In the genomic region with DNA sequence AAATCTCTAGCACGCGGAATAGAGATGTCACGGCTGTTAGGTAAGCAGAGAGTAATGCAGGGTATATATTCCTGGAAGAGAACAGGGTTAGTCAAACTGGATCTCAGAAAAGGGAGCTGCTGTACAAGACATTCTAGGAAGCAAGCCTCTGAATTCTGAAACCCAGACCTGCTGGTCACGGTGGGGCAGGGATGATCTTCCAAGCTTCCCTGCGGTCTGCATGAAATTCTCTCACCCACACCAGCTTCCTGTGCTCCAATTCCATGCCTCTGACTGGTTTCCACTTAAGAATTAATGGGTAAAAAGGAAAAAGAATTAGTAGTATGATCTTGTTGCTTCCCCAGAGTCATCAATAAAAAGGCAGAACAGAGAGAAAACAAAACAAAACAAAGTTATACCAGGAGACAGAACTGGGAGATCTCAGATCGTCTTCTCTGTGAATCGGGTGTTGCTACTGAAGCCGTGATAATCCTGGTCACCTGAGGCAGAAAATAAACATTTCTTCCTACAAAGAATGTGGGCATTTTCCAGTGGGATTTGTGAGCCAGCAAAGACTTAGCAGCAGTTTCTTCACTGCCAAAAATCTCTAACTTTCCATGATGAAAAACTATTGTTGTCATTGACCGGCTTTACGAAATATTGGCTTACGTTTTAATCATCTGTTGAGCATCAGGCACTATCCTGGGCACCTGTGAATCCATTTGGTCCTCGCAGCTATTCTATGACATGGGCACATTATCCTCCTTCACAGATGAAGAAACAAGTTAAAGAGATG, we compare ENCODE assay signal across 1 cellular context.
TF ChIP-seq lines count a peak whose summit lies in the region.

No MANE protein-coding gene starts in this region.

TF ChIP-seq in GM23338, 12 proteins besides CTCF, POLR2A, EP300 and RAD21 (continued from another document):
- TF ChIP-seq, protein P1, sequence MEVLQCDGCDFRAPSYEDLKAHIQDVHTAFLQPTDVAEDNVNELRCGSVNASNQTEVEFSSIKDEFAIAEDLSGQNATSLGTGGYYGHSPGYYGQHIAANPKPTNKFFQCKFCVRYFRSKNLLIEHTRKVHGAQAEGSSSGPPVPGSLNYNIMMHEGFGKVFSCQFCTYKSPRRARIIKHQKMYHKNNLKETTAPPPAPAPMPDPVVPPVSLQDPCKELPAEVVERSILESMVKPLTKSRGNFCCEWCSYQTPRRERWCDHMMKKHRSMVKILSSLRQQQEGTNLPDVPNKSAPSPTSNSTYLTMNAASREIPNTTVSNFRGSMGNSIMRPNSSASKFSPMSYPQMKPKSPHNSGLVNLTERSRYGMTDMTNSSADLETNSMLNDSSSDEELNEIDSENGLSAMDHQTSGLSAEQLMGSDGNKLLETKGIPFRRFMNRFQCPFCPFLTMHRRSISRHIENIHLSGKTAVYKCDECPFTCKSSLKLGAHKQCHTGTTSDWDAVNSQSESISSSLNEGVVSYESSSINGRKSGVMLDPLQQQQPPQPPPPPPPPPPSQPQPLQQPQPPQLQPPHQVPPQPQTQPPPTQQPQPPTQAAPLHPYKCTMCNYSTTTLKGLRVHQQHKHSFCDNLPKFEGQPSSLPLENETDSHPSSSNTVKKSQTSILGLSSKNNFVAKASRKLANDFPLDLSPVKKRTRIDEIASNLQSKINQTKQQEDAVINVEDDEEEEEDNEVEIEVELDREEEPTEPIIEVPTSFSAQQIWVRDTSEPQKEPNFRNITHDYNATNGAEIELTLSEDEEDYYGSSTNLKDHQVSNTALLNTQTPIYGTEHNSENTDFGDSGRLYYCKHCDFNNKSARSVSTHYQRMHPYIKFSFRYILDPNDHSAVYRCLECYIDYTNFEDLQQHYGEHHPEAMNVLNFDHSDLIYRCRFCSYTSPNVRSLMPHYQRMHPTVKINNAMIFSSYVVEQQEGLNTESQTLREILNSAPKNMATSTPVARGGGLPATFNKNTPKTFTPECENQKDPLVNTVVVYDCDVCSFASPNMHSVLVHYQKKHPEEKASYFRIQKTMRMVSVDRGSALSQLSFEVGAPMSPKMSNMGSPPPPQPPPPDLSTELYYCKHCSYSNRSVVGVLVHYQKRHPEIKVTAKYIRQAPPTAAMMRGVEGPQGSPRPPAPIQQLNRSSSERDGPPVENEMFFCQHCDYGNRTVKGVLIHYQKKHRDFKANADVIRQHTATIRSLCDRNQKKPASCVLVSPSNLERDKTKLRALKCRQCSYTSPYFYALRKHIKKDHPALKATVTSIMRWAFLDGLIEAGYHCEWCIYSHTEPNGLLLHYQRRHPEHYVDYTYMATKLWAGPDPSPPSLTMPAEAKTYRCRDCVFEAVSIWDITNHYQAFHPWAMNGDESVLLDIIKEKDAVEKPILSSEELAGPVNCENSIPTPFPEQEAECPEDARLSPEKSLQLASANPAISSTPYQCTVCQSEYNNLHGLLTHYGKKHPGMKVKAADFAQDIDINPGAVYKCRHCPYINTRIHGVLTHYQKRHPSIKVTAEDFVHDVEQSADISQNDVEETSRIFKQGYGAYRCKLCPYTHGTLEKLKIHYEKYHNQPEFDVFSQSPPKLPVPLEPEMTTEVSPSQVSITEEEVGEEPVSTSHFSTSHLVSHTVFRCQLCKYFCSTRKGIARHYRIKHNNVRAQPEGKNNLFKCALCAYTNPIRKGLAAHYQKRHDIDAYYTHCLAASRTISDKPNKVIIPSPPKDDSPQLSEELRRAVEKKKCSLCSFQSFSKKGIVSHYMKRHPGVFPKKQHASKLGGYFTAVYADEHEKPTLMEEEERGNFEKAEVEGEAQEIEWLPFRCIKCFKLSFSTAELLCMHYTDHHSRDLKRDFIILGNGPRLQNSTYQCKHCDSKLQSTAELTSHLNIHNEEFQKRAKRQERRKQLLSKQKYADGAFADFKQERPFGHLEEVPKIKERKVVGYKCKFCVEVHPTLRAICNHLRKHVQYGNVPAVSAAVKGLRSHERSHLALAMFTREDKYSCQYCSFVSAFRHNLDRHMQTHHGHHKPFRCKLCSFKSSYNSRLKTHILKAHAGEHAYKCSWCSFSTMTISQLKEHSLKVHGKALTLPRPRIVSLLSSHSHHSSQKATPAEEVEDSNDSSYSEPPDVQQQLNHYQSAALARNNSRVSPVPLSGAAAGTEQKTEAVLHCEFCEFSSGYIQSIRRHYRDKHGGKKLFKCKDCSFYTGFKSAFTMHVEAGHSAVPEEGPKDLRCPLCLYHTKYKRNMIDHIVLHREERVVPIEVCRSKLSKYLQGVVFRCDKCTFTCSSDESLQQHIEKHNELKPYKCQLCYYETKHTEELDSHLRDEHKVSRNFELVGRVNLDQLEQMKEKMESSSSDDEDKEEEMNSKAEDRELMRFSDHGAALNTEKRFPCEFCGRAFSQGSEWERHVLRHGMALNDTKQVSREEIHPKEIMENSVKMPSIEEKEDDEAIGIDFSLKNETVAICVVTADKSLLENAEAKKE (CRISPR knock-in tag; IDR thresholded peaks at IDR 0.05) = no peak
- TF ChIP-seq, protein P2, sequence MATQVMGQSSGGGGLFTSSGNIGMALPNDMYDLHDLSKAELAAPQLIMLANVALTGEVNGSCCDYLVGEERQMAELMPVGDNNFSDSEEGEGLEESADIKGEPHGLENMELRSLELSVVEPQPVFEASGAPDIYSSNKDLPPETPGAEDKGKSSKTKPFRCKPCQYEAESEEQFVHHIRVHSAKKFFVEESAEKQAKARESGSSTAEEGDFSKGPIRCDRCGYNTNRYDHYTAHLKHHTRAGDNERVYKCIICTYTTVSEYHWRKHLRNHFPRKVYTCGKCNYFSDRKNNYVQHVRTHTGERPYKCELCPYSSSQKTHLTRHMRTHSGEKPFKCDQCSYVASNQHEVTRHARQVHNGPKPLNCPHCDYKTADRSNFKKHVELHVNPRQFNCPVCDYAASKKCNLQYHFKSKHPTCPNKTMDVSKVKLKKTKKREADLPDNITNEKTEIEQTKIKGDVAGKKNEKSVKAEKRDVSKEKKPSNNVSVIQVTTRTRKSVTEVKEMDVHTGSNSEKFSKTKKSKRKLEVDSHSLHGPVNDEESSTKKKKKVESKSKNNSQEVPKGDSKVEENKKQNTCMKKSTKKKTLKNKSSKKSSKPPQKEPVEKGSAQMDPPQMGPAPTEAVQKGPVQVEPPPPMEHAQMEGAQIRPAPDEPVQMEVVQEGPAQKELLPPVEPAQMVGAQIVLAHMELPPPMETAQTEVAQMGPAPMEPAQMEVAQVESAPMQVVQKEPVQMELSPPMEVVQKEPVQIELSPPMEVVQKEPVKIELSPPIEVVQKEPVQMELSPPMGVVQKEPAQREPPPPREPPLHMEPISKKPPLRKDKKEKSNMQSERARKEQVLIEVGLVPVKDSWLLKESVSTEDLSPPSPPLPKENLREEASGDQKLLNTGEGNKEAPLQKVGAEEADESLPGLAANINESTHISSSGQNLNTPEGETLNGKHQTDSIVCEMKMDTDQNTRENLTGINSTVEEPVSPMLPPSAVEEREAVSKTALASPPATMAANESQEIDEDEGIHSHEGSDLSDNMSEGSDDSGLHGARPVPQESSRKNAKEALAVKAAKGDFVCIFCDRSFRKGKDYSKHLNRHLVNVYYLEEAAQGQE (IDR thresholded peaks at IDR 0.05; ENCODE audit: unreplicated experiment) = no peak
- no peak for TF ChIP-seq ZNF114 (CRISPR knock-in tag; IDR thresholded peaks at IDR 0.05)
- TF ChIP-seq ZNF331 (CRISPR knock-in tag; IDR thresholded peaks at IDR 0.05; ENCODE audit: low read depth) = no peak
- TF ChIP-seq CREB1 (CRISPR knock-in tag; IDR thresholded peaks at IDR 0.05; ENCODE audit: low read depth) = no peak
- no peak for TF ChIP-seq STAT1 (IDR thresholded peaks at IDR 0.05; ENCODE audit: unreplicated experiment)
- no peak for TF ChIP-seq POLR2AphosphoS5 (IDR thresholded peaks at IDR 0.05; ENCODE audit: low read depth)
- no peak for TF ChIP-seq NANOG (IDR thresholded peaks at IDR 0.05; ENCODE audit: borderline replicate concordance)
- TF ChIP-seq EZH2 (IDR thresholded peaks at IDR 0.05; ENCODE audit: low read depth, unreplicated experiment) = no peak
- no peak for TF ChIP-seq JUNB (IDR thresholded peaks at IDR 0.05; ENCODE audit: unreplicated experiment)
- TF ChIP-seq, protein P3, sequence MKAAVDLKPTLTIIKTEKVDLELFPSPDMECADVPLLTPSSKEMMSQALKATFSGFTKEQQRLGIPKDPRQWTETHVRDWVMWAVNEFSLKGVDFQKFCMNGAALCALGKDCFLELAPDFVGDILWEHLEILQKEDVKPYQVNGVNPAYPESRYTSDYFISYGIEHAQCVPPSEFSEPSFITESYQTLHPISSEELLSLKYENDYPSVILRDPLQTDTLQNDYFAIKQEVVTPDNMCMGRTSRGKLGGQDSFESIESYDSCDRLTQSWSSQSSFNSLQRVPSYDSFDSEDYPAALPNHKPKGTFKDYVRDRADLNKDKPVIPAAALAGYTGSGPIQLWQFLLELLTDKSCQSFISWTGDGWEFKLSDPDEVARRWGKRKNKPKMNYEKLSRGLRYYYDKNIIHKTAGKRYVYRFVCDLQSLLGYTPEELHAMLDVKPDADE (IDR thresholded peaks at IDR 0.05) = no peak
